29 cellular contexts compared by ENCODE assay signal in genomic region chr9:114973216-114973615, GRCh38. TPM values are rescaled to one million over a fixed set of nuclear protein-coding genes. Genes with fewer than 3 reads are reported as not detected.
"Had no signal": no experiment of that assay in that cellular context is flagged by ENCODE, and none has a peak within 500 bp of the region (broad histone marks: within the 10 kb centered on the region; RNA-seq: fewer than 3 reads in every experiment).

No MANE protein-coding gene starts in this region.

- DNase-seq: Kasumi-1, MM.1S, NCI-H1092, NCI-H1105 treated with DMSO at 0.1 percent for 48 hours, NCI-H1417 treated with DMSO at 0.1 percent for 48 hours, NCI-H146, NCI-H1694 treated with DMSO at 0.1 percent for 48 hours, NCI-H1930, NCI-H2081, NCI-H2107, NCI-H2171, NCI-H226, NCI-H446, NCI-H510A, NCI-H524 treated with DMSO at 0.1 percent for 48 hours, NCI-H69, NCI-H774, SHP77, SK-N-SH, SW 1271 had no signal

- H3K4me3 ChIP-seq: K562 had no signal

- H3K27ac Mint-ChIP-seq: IgD-negative memory B cell had no signal

- H3K4me1 Mint-ChIP-seq: IgD-negative memory B cell had no signal

- H3K4me2 ChIP-seq: KMS-11, SK-N-SH had no signal

- H3K27ac ChIP-seq: HL-60, KMS-11, RWPE1 had no signal

- H3K4me3 Mint-ChIP-seq: IgD-negative memory B cell had no signal

- ATAC-seq: K562, Panc1 had no signal

- H3K9me3 ChIP-seq: SK-N-SH had no signal

RNA-seq across cellular contexts. Expression of gene TNFSF8, which starts 42.8 kb away (rescaled TPM):
- total RNA-seq: M059J, PC-3, SK-MEL-5 had no signal
